Comparison of ENCODE assay signal across 8 cellular contexts in the genomic region with DNA sequence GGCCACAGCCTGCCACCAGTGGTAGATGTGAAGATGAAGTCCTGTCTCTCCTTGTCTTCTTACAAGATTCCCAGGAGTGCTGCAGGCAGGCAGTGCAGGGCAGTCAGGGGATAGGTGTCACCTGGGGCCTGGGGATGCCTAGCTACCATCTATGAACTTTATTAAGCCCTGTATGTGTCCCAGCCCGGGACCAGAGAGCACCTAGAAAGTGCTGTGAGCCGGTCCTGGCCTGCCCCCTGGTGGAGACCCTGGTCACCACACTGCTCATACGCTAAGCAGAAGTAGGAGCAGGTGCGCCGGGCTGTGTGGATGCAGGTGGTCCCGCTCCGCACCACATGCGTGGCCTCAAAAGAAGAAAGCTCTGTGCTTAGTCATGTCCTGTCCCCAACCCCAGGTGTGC.
A peak's percentile ranks its signal among the peaks of the same experiment; 100 is the strongest.
DNase-seq lines count a peak whose midpoint lies in the region; ATAC-seq and TF ChIP-seq lines count a peak whose summit lies in the region.
"Not testable (repeated sequence)": the region's sequence is repeated elsewhere in the genome, so short reads cannot be mapped to it uniquely, and the experiment has no call there.

No MANE protein-coding gene starts in this region.

- H3K9me3 Mint-ChIP-seq in activated T-cell treated with anti-CD3 and anti-CD28 coated beads, Interleukin-2, amount 50 U/mL, for 4 hours = not testable (repeated sequence)

- not testable (repeated sequence) for DNase-seq in GM06990 (ENCODE audit: extremely low read depth, insufficient read length)
- peak; percentile 70 for DNase-seq in RPMI8226
- DNase-seq in activated T-cell treated with anti-CD3 and anti-CD28 coated beads, Interleukin-2, amount 50 U/mL, for 4 hours = peak; percentile 17
- DNase-seq in colonic mucosa = peak; percentile 19
- DNase-seq in islet precursor cell = peak; percentile 71
- DNase-seq in putamen (ENCODE audit: low spot score) = peak; percentile 1
- peak; percentile 51 for DNase-seq in stimulated activated naive CD8-positive, alpha-beta T cell treated with anti-CD3 and anti-CD28 coated beads, Interleukin-15, Interleukin-2, amounts not matched to agents 100 U/mL and 50 U/mL, for 24 hours

- intact Hi-C loops in colonic mucosa (cut with DNase I) = not testable (repeated sequence)

- H3K36me3 ChIP-seq in GM06990 (ENCODE audit: control insufficient read depth, insufficient read depth, low read length); KMS-11 (ENCODE audit: insufficient read depth); colonic mucosa: not testable (repeated sequence)

- not testable (repeated sequence) for H2AFZ ChIP-seq in KMS-11 (ENCODE audit: low read depth)

- H3K36me3 Mint-ChIP-seq in activated T-cell treated with anti-CD3 and anti-CD28 coated beads, Interleukin-2, amount 50 U/mL, for 4 hours (ENCODE audit: insufficient read depth) = not testable (repeated sequence)

- H3K9me3 ChIP-seq in colonic mucosa = not testable (repeated sequence)

- H3K79me2 ChIP-seq in KMS-11 (ENCODE audit: insufficient read depth, low read depth) = not testable (repeated sequence)

- not testable (repeated sequence) for H3K27ac ChIP-seq in KMS-11, colonic mucosa

- ATAC-seq in activated T-cell treated with anti-CD3 and anti-CD28 coated beads, Interleukin-2, amount 50 U/mL, for 4 hours; stimulated activated naive CD8-positive, alpha-beta T cell treated with anti-CD3 and anti-CD28 coated beads, Interleukin-15, Interleukin-2, amounts not matched to agents 100 U/mL and 50 U/mL, for 24 hours: not testable (repeated sequence)

- H3K9ac ChIP-seq in KMS-11; colonic mucosa (ENCODE audit: low read depth in 2 of 2, low read length in 2 of 2): not testable (repeated sequence)

- H3K27me3 ChIP-seq in GM06990 (replicated peaks; ENCODE audit: control insufficient read depth, insufficient read depth, low read length); KMS-11 (ENCODE audit: insufficient read depth, low read depth); colonic mucosa: not testable (repeated sequence)

- not testable (repeated sequence) for H3K4me2 ChIP-seq in KMS-11

- H3K4me3 ChIP-seq in GM06990 (replicated peaks; ENCODE audit: low read depth, low read length); KMS-11 (IDR thresholded peaks at IDR 0.05; ENCODE audit: insufficient read depth, low read depth, low read length); colonic mucosa: not testable (repeated sequence)

- peak; percentile 58 for TF ChIP-seq CTCF in GM06990 (IDR thresholded peaks at IDR 0.05; ENCODE audit: insufficient read depth, low read length, poor library complexity, severe bottlenecking)
- 0 out of 2 replicates have a peak, but pooled peaks have one; percentile 10 for TF ChIP-seq CTCF in KMS-11 (conservative IDR thresholded peaks at IDR 0.05; ENCODE audit: low read depth, low read length)
- peak; percentile 9 for TF ChIP-seq CTCF in colonic mucosa (IDR thresholded peaks at IDR 0.05)

- H4K20me1 ChIP-seq in KMS-11 (ENCODE audit: insufficient read depth) = not testable (repeated sequence)

- not testable (repeated sequence) for H3K4me1 Mint-ChIP-seq in activated T-cell treated with anti-CD3 and anti-CD28 coated beads, Interleukin-2, amount 50 U/mL, for 4 hours (ENCODE audit: low read depth)

- not testable (repeated sequence) for H3K4me3 Mint-ChIP-seq in activated T-cell treated with anti-CD3 and anti-CD28 coated beads, Interleukin-2, amount 50 U/mL, for 4 hours

- peaks cover 52% of the 10 kb centered on the region for H3K27me3 Mint-ChIP-seq in activated T-cell treated with anti-CD3 and anti-CD28 coated beads, Interleukin-2, amount 50 U/mL, for 4 hours (ENCODE audit: low read depth)

- not testable (repeated sequence) for H3K4me1 ChIP-seq in KMS-11 (ENCODE audit: low read depth, poor library complexity, severe bottlenecking); colonic mucosa
